In the genomic region with DNA sequence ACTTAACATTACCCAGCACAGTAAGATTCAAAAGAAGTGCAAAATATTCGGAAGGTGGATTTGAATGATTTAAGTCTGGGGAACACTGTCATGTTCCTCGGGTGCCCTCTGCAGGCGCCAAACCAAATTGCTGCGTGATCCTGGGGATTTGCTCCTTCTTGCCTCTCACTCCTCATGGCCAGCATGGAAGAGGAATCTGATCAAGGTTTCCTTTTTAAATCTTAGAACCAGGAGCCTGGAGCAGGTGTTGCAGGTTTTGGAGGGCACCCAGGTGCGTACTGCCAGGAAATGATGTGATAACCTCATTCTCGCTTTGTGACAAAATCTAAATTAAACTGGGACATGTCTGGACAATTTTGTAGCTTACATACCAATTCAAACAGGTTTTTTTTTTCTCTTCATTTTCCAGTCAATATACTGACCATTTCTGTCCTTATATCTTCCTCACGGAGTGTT, we compare ENCODE assay signal across 8 cellular contexts. TPM values are rescaled to one million over a fixed set of nuclear protein-coding genes. Genes with fewer than 3 reads are reported as not detected.
DNase-seq lines count a peak whose midpoint lies in the region; ATAC-seq, FAIRE-seq and TF ChIP-seq lines count a peak whose summit lies in the region.

No MANE protein-coding gene starts in this region.

- no peaks in the 10 kb centered on the region for H3K79me2 ChIP-seq in keratinocyte (ENCODE audit: control insufficient read depth, insufficient read depth, low read length)

- H3K4me3 Mint-ChIP-seq in Calu3 (ENCODE audit: low read depth, unreplicated experiment) (no peak overlapping the region), WTC11 (no peak overlapping the region)

- FAIRE-seq in bronchial epithelial cell (lab: Jason Lieb, UNC) (no peak), keratinocyte (lab: Jason Lieb, UNC) (peak; percentile 84)

- peak overlapping the region; percentile 20 for H2AFZ ChIP-seq in keratinocyte (ENCODE audit: control insufficient read depth, low read length)

- H3K9me3 Mint-ChIP-seq in Calu3 (ENCODE audit: low read depth, unreplicated experiment) (no peaks in the 10 kb centered on the region), WTC11 (no peaks in the 10 kb centered on the region)

- no TSS peak for BruUV-seq in Calu3 (replicated peaks; lab: Mats Ljungman, UMichigan)

- H3K4me1 ChIP-seq in keratinocyte (ENCODE audit: control insufficient read depth, extremely low read depth, insufficient read depth, low read length), result peaks cover 34% of the 10 kb centered on the region

- H3K9me1 ChIP-seq in keratinocyte (ENCODE audit: control insufficient read depth, extremely low read depth, insufficient read depth, low read length), result no peaks in the 10 kb centered on the region

- POLR2A ChIA-PET in WTC11 (lab: Charles Lee), result no interaction called here

- no peaks in the 10 kb centered on the region for H3K27me3 Mint-ChIP-seq in Calu3 (ENCODE audit: unreplicated experiment)
- no peaks in the 10 kb centered on the region for H3K27me3 Mint-ChIP-seq in WTC11 (ENCODE audit: low read depth)

- no peak overlapping the region for H3K9ac ChIP-seq in keratinocyte (ENCODE audit: control insufficient read depth, extremely low read depth, insufficient read depth, low read length)

- no peak overlapping the region for H3K4me3 ChIP-seq in bronchial epithelial cell (ENCODE audit: low read depth, low read length)
- H3K4me3 ChIP-seq in keratinocyte (ENCODE audit: control insufficient read depth in 2 of 3, extremely low read depth in 1 of 3, insufficient read depth in 2 of 3, low read depth in 1 of 3, low read length in 3 of 3), result no peak overlapping the region

- no peaks in the 10 kb centered on the region for H3K36me3 ChIP-seq in bronchial epithelial cell (ENCODE audit: control insufficient read depth, insufficient read depth, low read length)
- no peaks in the 10 kb centered on the region for H3K36me3 ChIP-seq in keratinocyte (ENCODE audit: control insufficient read depth in 2 of 2, extremely low read depth in 1 of 2, insufficient read depth in 2 of 2, low read length in 2 of 2)

- dilution Hi-C loops in keratinocyte (cut with MboI; ENCODE audit: extremely low pct_ligation_motif_present, low sequenced_read_pairs), result no loop called here

- H3K4me1 Mint-ChIP-seq in Calu3 (ENCODE audit: low read depth, unreplicated experiment), result peaks cover 67% of the 10 kb centered on the region
- H3K4me1 Mint-ChIP-seq in WTC11, result peaks cover 18% of the 10 kb centered on the region

- H3K27ac Mint-ChIP-seq in Calu3 (ENCODE audit: unreplicated experiment), result no peak overlapping the region
- no peak overlapping the region for H3K27ac Mint-ChIP-seq in WTC11

- no peaks in the 10 kb centered on the region for H3K9me3 ChIP-seq in keratinocyte (ENCODE audit: control insufficient read depth, low read depth, low read length)

- CTCF ChIA-PET in Calu3 (lab: Charles Lee), result interaction anchor here (0.7 to 4.0 kb wide), 4 partner anchors 8 to 446 kb away, joined by 3 to 36 read pairs (median 6); partner anchors contain the start of gene PFDN4
- CTCF ChIA-PET in WTC11 (lab: Charles Lee), result interaction anchor here (0.9 to 3.8 kb wide), 11 partner anchors 27 to 448 kb away, joined by 3 to 38 read pairs (median 5); no protein-coding TSS in a partner anchor

- peak; percentile 93 for TF ChIP-seq CTCF in Calu3 (IDR thresholded peaks at IDR 0.05; ENCODE audit: unreplicated experiment)
- TF ChIP-seq CTCF in WTC11 (IDR thresholded peaks at IDR 0.05), result peak; percentile 69; the same call in 1 of the 2 replicates
- TF ChIP-seq CTCF in bronchial epithelial cell (IDR thresholded peaks at IDR 0.05; ENCODE audit: insufficient read depth, low read length, severe bottlenecking), result peak; percentile 93
- TF ChIP-seq CTCF in keratinocyte (optimal IDR thresholded peaks at IDR 0.05 in 1 of 3, IDR thresholded peaks at IDR 0.05 in 1 of 3, conservative IDR thresholded peaks at IDR 0.05 in 1 of 3; ENCODE audit: extremely low read depth in 1 of 3, insufficient read depth in 2 of 3, low read length in 3 of 3), result peak; percentile 86 to 95 (median 93)

- H3K36me3 Mint-ChIP-seq in Calu3 (ENCODE audit: insufficient read depth, unreplicated experiment), result peaks cover 6% of the 10 kb centered on the region
- H3K36me3 Mint-ChIP-seq in WTC11, result no peaks in the 10 kb centered on the region

- no peaks in the 10 kb centered on the region for H4K20me1 ChIP-seq in keratinocyte (ENCODE audit: control insufficient read depth, extremely low read depth, insufficient read depth, low read length)

- H3K4me2 ChIP-seq in keratinocyte (ENCODE audit: control insufficient read depth, extremely low read depth, insufficient read depth, low read depth, low read length), result peak overlapping the region; percentile 12

- H3K27me3 ChIP-seq in bronchial epithelial cell (ENCODE audit: control insufficient read depth, insufficient read depth, low read length), result no peaks in the 10 kb centered on the region
- no peaks in the 10 kb centered on the region for H3K27me3 ChIP-seq in keratinocyte (ENCODE audit: control insufficient read depth, extremely low read depth, insufficient read depth, low read length)

- no peak overlapping the region for H3K27ac ChIP-seq in keratinocyte (ENCODE audit: control insufficient read depth, insufficient read depth, low read length)

- intact Hi-C loops in Calu3 (cut with micrococcal nuclease; ENCODE audit: unreplicated experiment), result loop anchor here (2.0 kb wide), 2 partner anchors 67 to 257 kb away; no protein-coding TSS in a partner anchor

- DNase-seq in Calu3 (peak; percentile 92), HCEC 1CT (peak; percentile 54), NCI-H2196 treated with DMSO at 0.1 percent for 48 hours (lab: John Stamatoyannopoulos, UW; ENCODE audit: unreplicated experiment) (peak; percentile 47), WTC11 (ENCODE audit: low spot score) (peak; percentile 83), bronchial epithelial cell (ENCODE audit: low read depth) (peak; percentile 80), keratinocyte (ENCODE audit: low read depth, low spot score) (no peak)
- peak; percentile 70 for DNase-seq in stimulated activated CD4-positive, alpha-beta T cell treated with anti-CD3 and anti-CD28 coated beads, Interleukin-1b, Interleukin-23, amount 100 ng/mL, for 48 hours

- ATAC-seq in WTC11 (peak; percentile 65), HG03280 (IDR thresholded peaks at IDR 0.05; ENCODE audit: unreplicated experiment) (no peak)

TF ChIP-seq in WTC11, 78 proteins besides CTCF, POLR2A, EP300 and RAD21 (continues in another document):
- TF ChIP-seq ZNF416 (CRISPR knock-in tag; IDR thresholded peaks at IDR 0.05), result no peak
- TF ChIP-seq GTF2I (CRISPR knock-in tag; conservative IDR thresholded peaks at IDR 0.05), result no peak
- TF ChIP-seq PRDM15 (CRISPR knock-in tag; IDR thresholded peaks at IDR 0.05), result no peak
- TF ChIP-seq ZNF396 (CRISPR knock-in tag; IDR thresholded peaks at IDR 0.05; ENCODE audit: borderline replicate concordance), result no peak
- TF ChIP-seq ETV6 (CRISPR knock-in tag; IDR thresholded peaks at IDR 0.05), result no peak
- TF ChIP-seq CREM (CRISPR knock-in tag; IDR thresholded peaks at IDR 0.05), result no peak

RNA-seq across cellular contexts. Expression of gene PFDN4, which starts 8.1 kb away (rescaled TPM):
- total RNA-seq in Calu3 (2022), result 61.8 TPM in 2 replicates
- 90.1 to 94.4 TPM (median 90.5 TPM) in 3 replicates for total RNA-seq in WTC11 (2021)
- total RNA-seq in bronchial epithelial cell, result 47.4 and 83.5 TPM in 2 replicates
- 19.1 to 65.7 TPM (median 39.5 TPM) in 3 replicates for polyA plus RNA-seq in keratinocyte
- polyA plus RNA-seq in keratinocyte (2011; ENCODE audit: low read depth), result 34.8 TPM
- polyA plus RNA-seq in keratinocyte (2011; cell fraction: cytosol; rRNA removed), result 48.6 and 86.9 TPM in 2 replicates
- polyA plus RNA-seq in keratinocyte (2011; cell fraction: nucleus; rRNA removed), result 16.4 and 26.9 TPM in 2 replicates
- 38.9 and 41.8 TPM in 2 replicates for polyA plus RNA-seq in keratinocyte (2012; ENCODE audit: low replicate concordance)
- 1.5 to 8.1 TPM in 2 of 3 replicates, not detected in the other for polyA minus RNA-seq in keratinocyte
- polyA minus RNA-seq in keratinocyte (2011; cell fraction: cytosol; rRNA and poly(A)+ RNA removed), result 4.4 TPM
- 1.7 and 3.3 TPM in 2 replicates for polyA minus RNA-seq in keratinocyte (2011; cell fraction: nucleus; rRNA and poly(A)+ RNA removed)

RNA-seq across cellular contexts. Expression of gene CYP24A1, which starts 26.0 kb away (rescaled TPM):
- total RNA-seq in Calu3 (2022), result 393 and 665 TPM in 2 replicates
- not detected in 3 replicates for total RNA-seq in WTC11 (2021)
- total RNA-seq in bronchial epithelial cell, result 6.9 and 8.7 TPM in 2 replicates
- polyA plus RNA-seq in keratinocyte, result 7.3 to 18.2 TPM (median 7.7 TPM) in 3 replicates
- polyA plus RNA-seq in keratinocyte (2011; ENCODE audit: low read depth), result not detected
- polyA plus RNA-seq in keratinocyte (2011; cell fraction: cytosol; rRNA removed), result 4.8 and 7.8 TPM in 2 replicates
- polyA plus RNA-seq in keratinocyte (2011; cell fraction: nucleus; rRNA removed), result 34.1 and 38.0 TPM in 2 replicates
- 5.9 TPM in 1 of 2 replicates, not detected in the other for polyA plus RNA-seq in keratinocyte (2012; ENCODE audit: low replicate concordance)
- polyA minus RNA-seq in keratinocyte, result 21.2 to 41.0 TPM (median 33.8 TPM) in 3 replicates
- 27.0 TPM for polyA minus RNA-seq in keratinocyte (2011; cell fraction: cytosol; rRNA and poly(A)+ RNA removed)
- 18.9 and 23.8 TPM in 2 replicates for polyA minus RNA-seq in keratinocyte (2011; cell fraction: nucleus; rRNA and poly(A)+ RNA removed)

Comparison
In these comparisons a context has a peak if more than half of its experiments do, and no peak if none do; other contexts are left out.
1. RNA of gene CYP24A1, which starts 26.0 kb away (total RNA-seq): 393 to 665 TPM in Calu3; 6.9 to 8.7 TPM in bronchial epithelial cell and not detected in WTC11; every median in the first group is over 10 times any median in the second.
2. Peak in every context shown above with its lines, with median percentiles within 50 percentile points of each other: CTCF ChIP-seq.